ENCODE assay signal across 7 cellular contexts in the genomic region with DNA sequence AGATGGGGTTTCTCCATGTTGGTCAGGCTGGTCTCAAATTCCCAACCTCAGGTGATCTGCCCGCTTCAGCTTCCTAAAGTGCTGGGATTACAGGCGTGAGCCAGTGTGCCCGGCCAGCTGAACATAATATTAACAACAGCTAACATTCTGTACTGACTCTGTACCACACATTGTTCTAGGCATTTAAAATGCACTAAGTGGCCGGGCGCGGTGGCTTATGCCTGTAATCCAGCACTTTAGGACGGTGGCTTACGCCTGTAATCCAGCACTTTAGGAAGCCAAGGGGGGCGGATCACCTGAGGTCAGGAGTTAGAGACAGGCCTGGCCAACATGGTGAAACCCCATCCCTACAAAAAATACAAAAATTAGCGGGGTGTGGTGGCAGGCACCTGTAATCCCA. TPM values are rescaled to one million over a fixed set of nuclear protein-coding genes. Genes with fewer than 3 reads are reported as not detected.
"Had no signal": no experiment of that assay in that cellular context is flagged by ENCODE, and none has a peak within 500 bp of the region (broad histone marks: within the 10 kb centered on the region; RNA-seq: fewer than 3 reads in every experiment).

No MANE protein-coding gene starts in this region.

RNA-seq across cellular contexts. Expression of gene LDLRAD2, which starts 14.6 kb away (rescaled TPM):
- total RNA-seq: activated naive CD4-positive, alpha-beta T cell treated with anti-CD3 and anti-CD28 coated beads for 36 hours; activated T-helper 1 cell treated with anti-CD3 and anti-CD28 coated beads, Interleukin-12 subunit alpha, Interleukin-12 subunit beta, Interleukin-2, Interleukin-4 antibody, amounts not matched to agents 30 ng/mL and 10 ng/mL and 1 ng/mL, durations not matched to agents 14 hours and 24 hours and 36 hours; activated T-helper 17 cell treated with anti-CD3 and anti-CD28 coated beads, Interleukin-2, amount 50 U/mL, for 72 hours; activated T-helper 2 cell treated with anti-CD3 and anti-CD28 coated beads, Interferon-gamma antibody, Interleukin-2, Interleukin-4, amounts not matched to agents 10 μg/mL and 5 μg/mL and 100 μg/mL, durations not matched to agents 14 hours and 24 hours and 36 hours; ascending aorta; bronchial epithelial cell; cerebellum had no signal
